In genomic region chr5:91132552-91132951, GRCh38 we compare ENCODE assay signal across 16 cellular contexts.
DNase-seq lines count a peak whose midpoint lies in the region; ATAC-seq and TF ChIP-seq lines count a peak whose summit lies in the region.
"Had no signal": no experiment of that assay in that cellular context is flagged by ENCODE, and none has a peak within 500 bp of the region (broad histone marks: within the 10 kb centered on the region; RNA-seq: fewer than 3 reads in every experiment).

No MANE protein-coding gene starts in this region.

- ATAC-seq in GM21423 (IDR thresholded peaks at IDR 0.05; ENCODE audit: unreplicated experiment) (peak; percentile 55), HG03045 (IDR thresholded peaks at IDR 0.05; ENCODE audit: unreplicated experiment) (peak; percentile 47)
- ATAC-seq: gastroesophageal sphincter, upper lobe of right lung had no signal

- no peaks in the 10 kb centered on the region for H3K36me3 Mint-ChIP-seq in dendritic cell treated with granulocyte-macrophage colony-stimulating factor and Interleukin-4, amounts not matched to agents 40 ng/mL and 50 ng/mL, for 4 days (ENCODE audit: low read depth)
- H3K36me3 Mint-ChIP-seq in activated CD4-positive, alpha-beta memory T cell treated with anti-CD3 and anti-CD28 coated beads, Interleukin-2, amount 10 ng/mL, durations not matched to agents 7 days and 5 days (ENCODE audit: low read depth): no peaks in the 10 kb centered on the region
- H3K36me3 Mint-ChIP-seq: activated naive CD8-positive, alpha-beta T cell treated with anti-CD3 and anti-CD28 coated beads for 36 hours; CD4-positive, alpha-beta memory T cell had no signal

- TF ChIP-seq POLR2A in prostate gland (IDR thresholded peaks at IDR 0.05): no peak

- H3K27me3 ChIP-seq in prostate gland (replicated peaks; ENCODE audit: insufficient read depth): no peaks in the 10 kb centered on the region
- H3K27me3 ChIP-seq: gastroesophageal sphincter, right lobe of liver, upper lobe of right lung had no signal

- peaks cover 10% of the 10 kb centered on the region for H3K9me3 Mint-ChIP-seq in dendritic cell treated with granulocyte-macrophage colony-stimulating factor and Interleukin-4, amounts not matched to agents 40 ng/mL and 50 ng/mL, for 4 days
- H3K9me3 Mint-ChIP-seq in activated CD4-positive, alpha-beta memory T cell treated with anti-CD3 and anti-CD28 coated beads, Interleukin-2, amount 10 ng/mL, durations not matched to agents 7 days and 5 days: no peaks in the 10 kb centered on the region
- H3K9me3 Mint-ChIP-seq: activated naive CD8-positive, alpha-beta T cell treated with anti-CD3 and anti-CD28 coated beads for 36 hours; central memory CD8-positive, alpha-beta T cell had no signal

- DNase-seq in Daoy (ENCODE audit: low read depth): peak; percentile 21
- no peak for DNase-seq in prostate gland (ENCODE audit: low spot score)
- DNase-seq in activated CD4-positive, alpha-beta memory T cell treated with anti-CD3 and anti-CD28 coated beads, Interleukin-2, amount 10 ng/mL, durations not matched to agents 7 days and 5 days: no peak
- no peak for DNase-seq in AML-193 (lab: John Stamatoyannopoulos, UW)
- no peak for DNase-seq in stimulated activated CD8-positive, alpha-beta memory T cell treated with anti-CD3 and anti-CD28 coated beads, Interleukin-4, amount 100 ng/mL, for 48 hours
- DNase-seq: activated naive CD8-positive, alpha-beta T cell treated with anti-CD3 and anti-CD28 coated beads for 36 hours; CD4-positive, alpha-beta memory T cell; right lobe of liver; stimulated activated CD4-positive, alpha-beta T cell treated with anti-CD3 and anti-CD28 coated beads, Interleukin-4, amount 100 ng/mL, for 1 hour; T-helper 2 cell; upper lobe of right lung had no signal

- H3K4me3 ChIP-seq in prostate gland: no peak overlapping the region
- H3K4me3 ChIP-seq: gastroesophageal sphincter, right lobe of liver, upper lobe of right lung had no signal

- 77% methylated on average over 2 of the region's 2 CpGs for WGBS in prostate gland

- CTCF ChIA-PET in activated CD4-positive, alpha-beta memory T cell treated with anti-CD3 and anti-CD28 coated beads, Interleukin-2, amount 10 ng/mL, durations not matched to agents 7 days and 5 days (lab: Charles Lee): no interaction called here

- H3K9me3 ChIP-seq in prostate gland: no peaks in the 10 kb centered on the region
- H3K9me3 ChIP-seq: gastroesophageal sphincter, right lobe of liver, upper lobe of right lung had no signal

- no peak overlapping the region for H3K27ac ChIP-seq in prostate gland
- H3K27ac ChIP-seq: gastroesophageal sphincter, right lobe of liver, upper lobe of right lung had no signal

- no peaks in the 10 kb centered on the region for H3K4me1 ChIP-seq in prostate gland (replicated peaks)
- H3K4me1 ChIP-seq: right lobe of liver had no signal

- H3K27ac Mint-ChIP-seq in dendritic cell treated with granulocyte-macrophage colony-stimulating factor and Interleukin-4, amounts not matched to agents 40 ng/mL and 50 ng/mL, for 4 days: peak overlapping the region; percentile 57
- H3K27ac Mint-ChIP-seq in activated CD4-positive, alpha-beta memory T cell treated with anti-CD3 and anti-CD28 coated beads, Interleukin-2, amount 10 ng/mL, durations not matched to agents 7 days and 5 days: no peak overlapping the region
- H3K27ac Mint-ChIP-seq: activated naive CD8-positive, alpha-beta T cell treated with anti-CD3 and anti-CD28 coated beads for 36 hours had no signal

- peaks cover 20% of the 10 kb centered on the region for H3K4me1 Mint-ChIP-seq in dendritic cell treated with granulocyte-macrophage colony-stimulating factor and Interleukin-4, amounts not matched to agents 40 ng/mL and 50 ng/mL, for 4 days (ENCODE audit: low read depth)
- H3K4me1 Mint-ChIP-seq in activated CD4-positive, alpha-beta memory T cell treated with anti-CD3 and anti-CD28 coated beads, Interleukin-2, amount 10 ng/mL, durations not matched to agents 7 days and 5 days: peaks cover 8% of the 10 kb centered on the region
- H3K4me1 Mint-ChIP-seq: CD4-positive, alpha-beta memory T cell; central memory CD8-positive, alpha-beta T cell had no signal

- no peaks in the 10 kb centered on the region for H3K27me3 Mint-ChIP-seq in dendritic cell treated with granulocyte-macrophage colony-stimulating factor and Interleukin-4, amounts not matched to agents 40 ng/mL and 50 ng/mL, for 4 days
- peaks cover 3% of the 10 kb centered on the region for H3K27me3 Mint-ChIP-seq in activated CD4-positive, alpha-beta memory T cell treated with anti-CD3 and anti-CD28 coated beads, Interleukin-2, amount 10 ng/mL, durations not matched to agents 7 days and 5 days

- no peak overlapping the region for H3K4me3 Mint-ChIP-seq in dendritic cell treated with granulocyte-macrophage colony-stimulating factor and Interleukin-4, amounts not matched to agents 40 ng/mL and 50 ng/mL, for 4 days
- no peak overlapping the region for H3K4me3 Mint-ChIP-seq in activated CD4-positive, alpha-beta memory T cell treated with anti-CD3 and anti-CD28 coated beads, Interleukin-2, amount 10 ng/mL, durations not matched to agents 7 days and 5 days
- H3K4me3 Mint-ChIP-seq: activated naive CD8-positive, alpha-beta T cell treated with anti-CD3 and anti-CD28 coated beads for 36 hours; CD4-positive, alpha-beta memory T cell; central memory CD8-positive, alpha-beta T cell had no signal

- intact Hi-C loops in dendritic cell treated with granulocyte-macrophage colony-stimulating factor and Interleukin-4, amounts not matched to agents 40 ng/mL and 50 ng/mL, for 4 days (cut with micrococcal nuclease): no loop called here
- intact Hi-C loops in prostate gland (cut with DNase I): no loop called here

- no peaks in the 10 kb centered on the region for H3K36me3 ChIP-seq in prostate gland
- H3K36me3 ChIP-seq: gastroesophageal sphincter, right lobe of liver, upper lobe of right lung had no signal

- no peak for TF ChIP-seq CTCF in prostate gland (IDR thresholded peaks at IDR 0.05)

- POLR2A ChIA-PET in activated CD4-positive, alpha-beta memory T cell treated with anti-CD3 and anti-CD28 coated beads, Interleukin-2, amount 10 ng/mL, durations not matched to agents 7 days and 5 days (lab: Charles Lee): no interaction called here
